8 cellular contexts compared by ENCODE assay signal in the genomic region with DNA sequence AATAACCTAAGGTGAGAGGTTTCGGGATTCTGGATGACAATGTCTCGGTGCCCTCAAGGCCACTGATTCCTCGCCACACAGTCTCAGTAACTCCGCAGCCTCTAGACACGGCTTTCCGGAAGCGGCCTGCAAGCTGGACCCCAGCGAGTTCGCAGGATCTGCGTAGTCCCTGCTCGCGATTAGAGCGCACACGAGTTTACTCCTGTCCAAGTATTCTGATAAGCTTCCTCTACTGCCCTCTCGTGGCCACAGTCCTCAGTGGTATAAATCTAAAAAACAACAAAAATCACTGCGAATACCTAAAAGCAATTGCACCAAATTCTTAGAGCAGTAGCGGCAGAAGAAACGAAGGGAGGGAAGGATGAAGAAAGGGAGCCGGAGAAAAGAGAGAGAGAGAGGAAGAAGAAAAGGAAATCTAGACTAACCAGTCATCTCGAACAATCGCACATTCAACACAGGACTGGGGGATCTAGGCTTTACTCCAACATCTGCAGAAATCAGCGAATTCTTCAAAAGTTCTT. TPM values are rescaled to one million over a fixed set of nuclear protein-coding genes. Genes with fewer than 3 reads are reported as not detected.
DNase-seq lines count a peak whose midpoint lies in the region; ATAC-seq and TF ChIP-seq lines count a peak whose summit lies in the region.

No MANE protein-coding gene starts in this region.

- TF ChIP-seq CTCF in AG10803 (conservative IDR thresholded peaks at IDR 0.05; ENCODE audit: low read length) = peak; percentile 81
- peak; percentile 82 for TF ChIP-seq CTCF in lung (IDR thresholded peaks at IDR 0.05; ENCODE audit: control extremely low read depth, extremely low read depth)

- POLR2A ChIA-PET in activated CD4-positive, alpha-beta memory T cell treated with anti-CD3 and anti-CD28 coated beads, Interleukin-2, amount 10 ng/mL, durations not matched to agents 7 days and 5 days (lab: Charles Lee) = interaction anchor here (0.9 to 2.1 kb wide), 5 partner anchors 9 to 223 kb away, joined by 3 to 5 read pairs (median 4); no protein-coding TSS in a partner anchor

- ATAC-seq in GM19023 (IDR thresholded peaks at IDR 0.05; ENCODE audit: unreplicated experiment) (peak; percentile 47), HG03521 (IDR thresholded peaks at IDR 0.05; ENCODE audit: unreplicated experiment) (peak; percentile 59), lung (ENCODE audit: insufficient read depth, low FRiP score) (peak; percentile 71)

- WGBS in lung, 2 donors = 7 to 9% methylated on average over 22 of the region's 22 CpGs

- H3K9me3 ChIP-seq in lung (ENCODE audit: control insufficient read depth in 2 of 2, insufficient read depth in 1 of 2, low read length in 1 of 2) = no peaks in the 10 kb centered on the region

- peak overlapping the region; percentile 57 for H3K4me3 ChIP-seq in AG10803 (ENCODE audit: low read length)
- no peak overlapping the region for H3K4me3 ChIP-seq in lung

- H3K4me1 ChIP-seq in lung (ENCODE audit: control insufficient read depth in 2 of 2, insufficient read depth in 2 of 2, low read length in 2 of 2) = peaks cover 5 to 6% of the 10 kb centered on the region in 2 donors

- H3K36me3 ChIP-seq in lung (ENCODE audit: control insufficient read depth in 2 of 2, insufficient read depth in 2 of 2, low read length in 2 of 2) = no peaks in the 10 kb centered on the region

- H3K4me3 Mint-ChIP-seq in activated CD4-positive, alpha-beta memory T cell treated with anti-CD3 and anti-CD28 coated beads, Interleukin-2, amount 10 ng/mL, durations not matched to agents 7 days and 5 days = peak overlapping the region; percentile 64

- peaks cover 15% of the 10 kb centered on the region for H3K4me1 Mint-ChIP-seq in activated CD4-positive, alpha-beta memory T cell treated with anti-CD3 and anti-CD28 coated beads, Interleukin-2, amount 10 ng/mL, durations not matched to agents 7 days and 5 days

- no peaks in the 10 kb centered on the region for H3K36me3 Mint-ChIP-seq in activated CD4-positive, alpha-beta memory T cell treated with anti-CD3 and anti-CD28 coated beads, Interleukin-2, amount 10 ng/mL, durations not matched to agents 7 days and 5 days (ENCODE audit: low read depth)

- no peaks in the 10 kb centered on the region for H3K9me3 Mint-ChIP-seq in activated CD4-positive, alpha-beta memory T cell treated with anti-CD3 and anti-CD28 coated beads, Interleukin-2, amount 10 ng/mL, durations not matched to agents 7 days and 5 days

- peaks cover 45% of the 10 kb centered on the region for H3K27me3 Mint-ChIP-seq in activated CD4-positive, alpha-beta memory T cell treated with anti-CD3 and anti-CD28 coated beads, Interleukin-2, amount 10 ng/mL, durations not matched to agents 7 days and 5 days

- no peaks in the 10 kb centered on the region for H3K27me3 ChIP-seq in lung (ENCODE audit: control insufficient read depth, insufficient read depth)

- DNase-seq in AG10803 (ENCODE audit: low read depth) (peak; percentile 92), NCI-H748 (lab: John Stamatoyannopoulos, UW; ENCODE audit: unreplicated experiment) (peak; percentile 94), lung (ENCODE audit: low spot score) (peak; percentile 89)
- DNase-seq in activated CD4-positive, alpha-beta memory T cell treated with anti-CD3 and anti-CD28 coated beads, Interleukin-2, amount 10 ng/mL, durations not matched to agents 7 days and 5 days = peak; percentile 81
- peak; percentile 75 for DNase-seq in effector CD4-positive, alpha-beta T cell
- DNase-seq in stimulated activated CD4-positive, alpha-beta T cell treated with anti-CD3 and anti-CD28 coated beads, TNF-alpha, amount 100 ng/mL, for 24 hours (ENCODE audit: low read depth in 3 of 3) = peak; percentile 46 to 73 (median 66)

- peak overlapping the region; percentile 38 to 84 for H3K27ac ChIP-seq in lung (ENCODE audit: low read depth in 1 of 2, low read length in 1 of 2)

- no peak overlapping the region for H3K27ac Mint-ChIP-seq in activated CD4-positive, alpha-beta memory T cell treated with anti-CD3 and anti-CD28 coated beads, Interleukin-2, amount 10 ng/mL, durations not matched to agents 7 days and 5 days

- CTCF ChIA-PET in activated CD4-positive, alpha-beta memory T cell treated with anti-CD3 and anti-CD28 coated beads, Interleukin-2, amount 10 ng/mL, durations not matched to agents 7 days and 5 days (lab: Charles Lee) = interaction anchor here (0.7 to 7.1 kb wide), 28 partner anchors 7 to 372 kb away, joined by 3 to 78 read pairs (median 5); no protein-coding TSS in a partner anchor

RNA-seq across cellular contexts. Expression of gene PLXNA2, which starts 1.1 kb away (rescaled TPM):
- total RNA-seq in activated CD4-positive, alpha-beta memory T cell treated with anti-CD3 and anti-CD28 coated beads, Interleukin-2, amount 10 ng/mL, durations not matched to agents 7 days and 5 days = under 1 TPM; 0.43 to 0.65 TPM
- 100 to 1,000 TPM in 1 of 2 donors, 10 to 100 TPM in 1; 37.7 to 118 TPM for total RNA-seq in lung
- polyA plus RNA-seq in lung = 10 to 100 TPM; 13.2 to 27.6 TPM

Comparison
In these comparisons a context has a peak if more than half of its experiments do, and no peak if none do; other contexts are left out.
1. RNA of gene PLXNA2, which starts 1.1 kb away (total RNA-seq): 37.7 to 118 TPM in lung; 0.43 to 0.65 TPM in activated CD4-positive, alpha-beta memory T cell treated with anti-CD3 and anti-CD28 coated beads, Interleukin-2, amount 10 ng/mL, durations not matched to agents 7 days and 5 days; every median in the first group is over 10 times any median in the second.
2. Peak in every context shown above with its lines, with median percentiles within 50 percentile points of each other: DNase-seq and ATAC-seq.